In the genomic region with DNA sequence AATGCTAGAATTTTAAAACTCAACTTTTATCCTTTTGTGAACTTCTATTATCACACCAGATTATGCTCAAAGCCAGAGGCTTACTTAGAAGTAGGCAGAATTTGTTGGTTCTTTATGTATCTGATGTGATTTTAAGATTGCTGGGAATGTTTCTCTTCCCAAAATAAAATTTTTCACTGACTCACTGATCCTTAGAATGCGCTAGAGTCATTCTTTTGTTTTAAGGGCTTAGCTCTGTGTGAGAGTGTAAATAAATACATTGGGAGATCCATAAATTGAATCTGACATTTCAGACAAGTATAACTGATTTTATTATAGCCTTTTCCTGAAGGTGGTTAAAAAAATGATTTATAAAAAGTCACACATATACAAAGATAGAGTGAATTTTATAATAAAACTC, we compare ENCODE assay signal across 22 cellular contexts.
A peak's percentile ranks its signal among the peaks of the same experiment; 100 is the strongest.
DNase-seq lines count a peak whose midpoint lies in the region; ATAC-seq and TF ChIP-seq lines count a peak whose summit lies in the region.
"Had no signal": no experiment of that assay in that cellular context is flagged by ENCODE, and none has a peak within 500 bp of the region (broad histone marks: within the 10 kb centered on the region; RNA-seq: fewer than 3 reads in every experiment).

No MANE protein-coding gene starts in this region.

- intact Hi-C loops in HCT116 (cut with micrococcal nuclease) = no loop called here
- intact Hi-C loops in psoas muscle (cut with DNase I) = no loop called here
- intact Hi-C loops in testis (cut with DNase I; ENCODE audit: low total_unique reads) = no loop called here

- no TSS peak for BruUV-seq in HCT116 (replicated peaks; lab: Mats Ljungman, UMichigan)

- H3K9me2 ChIP-seq in HCT116 (ENCODE audit: insufficient read depth) = no peaks in the 10 kb centered on the region

- H3K9ac ChIP-seq in HCT116 (ENCODE audit: low read length) (no peak overlapping the region), adipocyte (ENCODE audit: low read length) (no peak overlapping the region)

- WGBS in psoas muscle, 3 donors = 94 to 95% (median 94%) methylated on average over 1 of the region's 1 CpG
- WGBS in testis, 2 donors = 96% methylated on average over 1 of the region's 1 CpG

- H4K20me1 ChIP-seq in HCT116 (ENCODE audit: insufficient read depth) = no peaks in the 10 kb centered on the region

- H3K9me3 ChIP-seq in HCT116 (ENCODE audit: control insufficient read depth in 1 of 2, insufficient read depth in 1 of 2, low read depth in 1 of 2, low read length in 2 of 2) (no peaks in the 10 kb centered on the region), adipocyte (ENCODE audit: control insufficient read depth, low read length) (no peaks in the 10 kb centered on the region), psoas muscle (no peaks in the 10 kb centered on the region), testis (no peaks in the 10 kb centered on the region)
- H3K9me3 ChIP-seq: heart right ventricle, prostate gland, thoracic aorta had no signal

- H3K4me3 ChIP-seq in HCT116 (replicated peaks in 1 of 2; ENCODE audit: low read depth in 1 of 2, low read length in 2 of 2) (no peak overlapping the region), adipocyte (ENCODE audit: low read length) (no peak overlapping the region), fibroblast of mammary gland (ENCODE audit: control insufficient read depth, low read depth, low read length) (no peak overlapping the region), psoas muscle (no peak overlapping the region), testis (no peak overlapping the region)
- H3K4me3 ChIP-seq: heart right ventricle, lung, prostate gland, thoracic aorta had no signal

- peak overlapping the region; percentile 78; the same call in 1 of the 2 replicates for H3K27ac ChIP-seq in HCT116 (ENCODE audit: low read depth, low read length)
- no peak overlapping the region for H3K27ac ChIP-seq in psoas muscle
- H3K27ac ChIP-seq in testis = no peak overlapping the region
- H3K27ac ChIP-seq: heart right ventricle, prostate gland, RWPE1, WERI-Rb-1 had no signal

- no peak for TF ChIP-seq CTCF in HCT116 (IDR thresholded peaks at IDR 0.05 in 2 of 3, conservative IDR thresholded peaks at IDR 0.05 in 1 of 3; ENCODE audit: borderline replicate concordance in 1 of 3, insufficient read depth in 1 of 3, low read depth in 2 of 3, low read length in 2 of 3)
- no peak for TF ChIP-seq CTCF in fibroblast of mammary gland (conservative IDR thresholded peaks at IDR 0.05; ENCODE audit: control insufficient read depth, insufficient read depth, low read depth, low read length)
- TF ChIP-seq CTCF in psoas muscle (IDR thresholded peaks at IDR 0.05) = no peak
- no peak for TF ChIP-seq CTCF in testis (IDR thresholded peaks at IDR 0.05)

- TF ChIP-seq POLR2A in HCT116 (IDR thresholded peaks at IDR 0.05; ENCODE audit: borderline replicate concordance, extremely low read depth, insufficient read depth, insufficient read length) = no peak
- TF ChIP-seq POLR2A in testis (IDR thresholded peaks at IDR 0.05) = no peak

- no peak overlapping the region for H2AFZ ChIP-seq in HCT116 (ENCODE audit: low read depth, low read length, poor library complexity, severe bottlenecking)

- CTCF ChIA-PET in HCT116 (lab: Charles Lee) = no interaction called here

- no peak for TF ChIP-seq RAD21 in HCT116 (IDR thresholded peaks at IDR 0.05; ENCODE audit: low read depth)

- H3K79me2 ChIP-seq in HCT116 (ENCODE audit: insufficient read depth, low read length) = no peaks in the 10 kb centered on the region

- H3K36me3 ChIP-seq in HCT116 (ENCODE audit: control insufficient read depth in 1 of 2, insufficient read depth in 2 of 2, low read length in 2 of 2) (no peaks in the 10 kb centered on the region), adipocyte (ENCODE audit: control insufficient read depth, insufficient read depth, low read length, severe bottlenecking) (no peaks in the 10 kb centered on the region), psoas muscle (ENCODE audit: insufficient read depth in 1 of 2, low read depth in 1 of 2) (no peaks in the 10 kb centered on the region), testis (ENCODE audit: low read depth, missing control alignments) (no peaks in the 10 kb centered on the region)
- H3K36me3 ChIP-seq: heart right ventricle, prostate gland, thoracic aorta, WERI-Rb-1 had no signal

- H3K4me1 ChIP-seq in HCT116 (ENCODE audit: control insufficient read depth in 1 of 2, insufficient read depth in 2 of 2, low read length in 2 of 2) (peaks cover 29 to 36% of the 10 kb centered on the region in 2 experiments), adipocyte (ENCODE audit: control insufficient read depth, insufficient read depth, low read length) (peaks cover 12% of the 10 kb centered on the region), psoas muscle (no peaks in the 10 kb centered on the region), testis (no peaks in the 10 kb centered on the region)
- H3K4me1 ChIP-seq: prostate gland had no signal

- peak overlapping the region; percentile 58 for H3K4me2 ChIP-seq in HCT116 (ENCODE audit: low read length)

- RAD21 ChIA-PET in HCT116 (lab: Charles Lee; ENCODE audit: low non-redundant PET in 1 of 2, low total read pairs in 2 of 2, uncharacterized antibody in 2 of 2, unreplicated experiment in 2 of 2) = no interaction called here

- no peaks in the 10 kb centered on the region for H3K27me3 ChIP-seq in HCT116 (ENCODE audit: insufficient read depth, low read length)
- no peaks in the 10 kb centered on the region for H3K27me3 ChIP-seq in adipocyte (replicated peaks; ENCODE audit: control insufficient read depth, insufficient read depth, low read length)
- H3K27me3 ChIP-seq in psoas muscle (ENCODE audit: insufficient read depth in 3 of 3, low read length in 2 of 3) = no peaks in the 10 kb centered on the region
- H3K27me3 ChIP-seq in testis = no peaks in the 10 kb centered on the region
- H3K27me3 ChIP-seq: heart right ventricle had no signal

- POLR2A ChIA-PET in HCT116 (lab: Charles Lee) = no interaction called here

- no peak for DNase-seq in HCT116 (ENCODE audit: low read depth, low spot score)
- DNase-seq in adipocyte (ENCODE audit: low read depth) = peak; percentile 60
- peak; percentile 3 for DNase-seq in fibroblast of mammary gland (ENCODE audit: low read depth)
- peak; percentile 40 for DNase-seq in renal cortical epithelial cell (ENCODE audit: low read depth)
- no peak for DNase-seq in psoas muscle
- no peak for DNase-seq in testis
- no peak for DNase-seq in SIG-M5 treated with dmso at 0.1 percent for 504 hours (lab: John Stamatoyannopoulos, UW; ENCODE audit: unreplicated experiment)
- DNase-seq: activated CD4-positive, alpha-beta T cell treated with anti-CD3 and anti-CD28 coated beads, Interleukin-2, amount 50 U/mL, for 48 hours; activated naive CD4-positive, alpha-beta T cell; activated T-cell treated with anti-CD3 and anti-CD28 coated beads for 4 hours; cortex of kidney; heart right ventricle; natural killer cell; NCI-H187; NCI-H345; NK-92 treated with Interleukin-12 subunit alpha and Interleukin-12 subunit beta, amount 100 ng/mL, for 24 hours; WERI-Rb-1 had no signal

- ATAC-seq in HCT116 (no peak), psoas muscle (no peak)
- ATAC-seq: esophagus mucosa, heart right ventricle, natural killer cell had no signal

TF ChIP-seq in HCT116, 20 proteins besides CTCF, POLR2A, EP300 and RAD21:
- TF ChIP-seq ELF1 (IDR thresholded peaks at IDR 0.05; ENCODE audit: borderline replicate concordance, low read depth) = no peak
- no peak for TF ChIP-seq EZH2phosphoT487 (IDR thresholded peaks at IDR 0.05; ENCODE audit: borderline replicate concordance)
- TF ChIP-seq FOSL1 (IDR thresholded peaks at IDR 0.05; ENCODE audit: low read depth) = no peak
- no peak for TF ChIP-seq EGR1 (IDR thresholded peaks at IDR 0.05; ENCODE audit: low read depth)
- TF ChIP-seq JUND (IDR thresholded peaks at IDR 0.05) = no peak
TF ChIP-seq in HCT116: peak in this region for 0.

Comparison
In these comparisons a context has a peak if more than half of its experiments do, and no peak if none do; other contexts are left out.
1. DNase-seq: peak in adipocyte (single experiment), fibroblast of mammary gland (single experiment) and renal cortical epithelial cell (single experiment); none in HCT116 (single experiment), psoas muscle (0 of 2), testis (single experiment) and SIG-M5 treated with dmso at 0.1 percent for 504 hours (single experiment).